1 cellular context compared by ENCODE assay signal in the genomic region with DNA sequence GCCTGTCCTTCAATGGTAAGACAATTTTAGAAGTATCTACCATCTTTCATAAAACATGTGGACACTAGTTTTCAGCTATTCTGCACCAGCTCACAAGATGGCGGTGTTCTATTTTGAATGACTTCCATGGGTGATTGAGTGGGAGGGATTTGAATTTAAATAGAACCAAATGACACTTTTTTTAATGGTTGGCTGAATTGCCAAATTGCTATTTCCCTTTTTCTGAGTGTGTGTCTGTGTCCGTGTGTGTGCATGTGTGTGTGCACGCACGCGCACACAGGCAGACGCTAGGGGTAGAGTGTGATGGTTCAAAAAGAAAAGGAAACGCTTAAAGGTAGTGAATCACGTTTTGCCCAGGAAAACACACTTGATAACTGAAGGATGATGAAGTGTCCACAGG.
TF ChIP-seq lines count a peak whose summit lies in the region.

No MANE protein-coding gene starts in this region.

TF ChIP-seq in GM12878, 131 proteins besides CTCF, POLR2A, EP300 and RAD21 (continued from another document):
- TF ChIP-seq, protein P1, sequence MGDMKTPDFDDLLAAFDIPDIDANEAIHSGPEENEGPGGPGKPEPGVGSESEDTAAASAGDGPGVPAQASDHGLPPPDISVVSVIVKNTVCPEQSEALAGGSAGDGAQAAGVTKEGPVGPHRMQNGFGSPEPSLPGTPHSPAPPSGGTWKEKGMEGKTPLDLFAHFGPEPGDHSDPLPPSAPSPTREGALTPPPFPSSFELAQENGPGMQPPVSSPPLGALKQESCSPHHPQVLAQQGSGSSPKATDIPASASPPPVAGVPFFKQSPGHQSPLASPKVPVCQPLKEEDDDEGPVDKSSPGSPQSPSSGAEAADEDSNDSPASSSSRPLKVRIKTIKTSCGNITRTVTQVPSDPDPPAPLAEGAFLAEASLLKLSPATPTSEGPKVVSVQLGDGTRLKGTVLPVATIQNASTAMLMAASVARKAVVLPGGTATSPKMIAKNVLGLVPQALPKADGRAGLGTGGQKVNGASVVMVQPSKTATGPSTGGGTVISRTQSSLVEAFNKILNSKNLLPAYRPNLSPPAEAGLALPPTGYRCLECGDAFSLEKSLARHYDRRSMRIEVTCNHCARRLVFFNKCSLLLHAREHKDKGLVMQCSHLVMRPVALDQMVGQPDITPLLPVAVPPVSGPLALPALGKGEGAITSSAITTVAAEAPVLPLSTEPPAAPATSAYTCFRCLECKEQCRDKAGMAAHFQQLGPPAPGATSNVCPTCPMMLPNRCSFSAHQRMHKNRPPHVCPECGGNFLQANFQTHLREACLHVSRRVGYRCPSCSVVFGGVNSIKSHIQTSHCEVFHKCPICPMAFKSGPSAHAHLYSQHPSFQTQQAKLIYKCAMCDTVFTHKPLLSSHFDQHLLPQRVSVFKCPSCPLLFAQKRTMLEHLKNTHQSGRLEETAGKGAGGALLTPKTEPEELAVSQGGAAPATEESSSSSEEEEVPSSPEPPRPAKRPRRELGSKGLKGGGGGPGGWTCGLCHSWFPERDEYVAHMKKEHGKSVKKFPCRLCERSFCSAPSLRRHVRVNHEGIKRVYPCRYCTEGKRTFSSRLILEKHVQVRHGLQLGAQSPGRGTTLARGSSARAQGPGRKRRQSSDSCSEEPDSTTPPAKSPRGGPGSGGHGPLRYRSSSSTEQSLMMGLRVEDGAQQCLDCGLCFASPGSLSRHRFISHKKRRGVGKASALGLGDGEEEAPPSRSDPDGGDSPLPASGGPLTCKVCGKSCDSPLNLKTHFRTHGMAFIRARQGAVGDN (IDR thresholded peaks at IDR 0.05): no peak
- TF ChIP-seq, protein P2, sequence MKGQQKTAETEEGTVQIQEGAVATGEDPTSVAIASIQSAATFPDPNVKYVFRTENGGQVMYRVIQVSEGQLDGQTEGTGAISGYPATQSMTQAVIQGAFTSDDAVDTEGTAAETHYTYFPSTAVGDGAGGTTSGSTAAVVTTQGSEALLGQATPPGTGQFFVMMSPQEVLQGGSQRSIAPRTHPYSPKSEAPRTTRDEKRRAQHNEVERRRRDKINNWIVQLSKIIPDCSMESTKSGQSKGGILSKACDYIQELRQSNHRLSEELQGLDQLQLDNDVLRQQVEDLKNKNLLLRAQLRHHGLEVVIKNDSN (IDR thresholded peaks at IDR 0.05; ENCODE audit: borderline replicate concordance, extremely low read length, insufficient read depth, low read depth, low read length): no peak
- TF ChIP-seq GATAD2B (conservative IDR thresholded peaks at IDR 0.05; ENCODE audit: low read depth): no peak
- 0 out of 2 replicates have a peak, but pooled peaks have one; percentile 14 for TF ChIP-seq SPI1 (IDR thresholded peaks at IDR 0.05; ENCODE audit: borderline replicate concordance, insufficient read depth, low read depth, low read length)
- 0 out of 4 replicates have a peak, but pooled peaks of 1 of the 2 experiments have one; percentile 56 for TF ChIP-seq BHLHE40 (IDR thresholded peaks at IDR 0.05; ENCODE audit: borderline replicate concordance in 1 of 2, low read depth in 2 of 2, low read length in 1 of 2)
- TF ChIP-seq BCLAF1 (IDR thresholded peaks at IDR 0.05): no peak
- TF ChIP-seq, protein P3, sequence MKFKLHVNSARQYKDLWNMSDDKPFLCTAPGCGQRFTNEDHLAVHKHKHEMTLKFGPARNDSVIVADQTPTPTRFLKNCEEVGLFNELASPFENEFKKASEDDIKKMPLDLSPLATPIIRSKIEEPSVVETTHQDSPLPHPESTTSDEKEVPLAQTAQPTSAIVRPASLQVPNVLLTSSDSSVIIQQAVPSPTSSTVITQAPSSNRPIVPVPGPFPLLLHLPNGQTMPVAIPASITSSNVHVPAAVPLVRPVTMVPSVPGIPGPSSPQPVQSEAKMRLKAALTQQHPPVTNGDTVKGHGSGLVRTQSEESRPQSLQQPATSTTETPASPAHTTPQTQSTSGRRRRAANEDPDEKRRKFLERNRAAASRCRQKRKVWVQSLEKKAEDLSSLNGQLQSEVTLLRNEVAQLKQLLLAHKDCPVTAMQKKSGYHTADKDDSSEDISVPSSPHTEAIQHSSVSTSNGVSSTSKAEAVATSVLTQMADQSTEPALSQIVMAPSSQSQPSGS (IDR thresholded peaks at IDR 0.05; ENCODE audit: low read length): no peak
- TF ChIP-seq LARP7 (IDR thresholded peaks at IDR 0.05): no peak
- TF ChIP-seq NFXL1 (IDR thresholded peaks at IDR 0.05; ENCODE audit: borderline replicate concordance): no peak
- 0 out of 4 replicates have a peak, but pooled peaks of 1 of the 2 experiments have one; percentile 25 for TF ChIP-seq IKZF2 (IDR thresholded peaks at IDR 0.05)
- no peak for TF ChIP-seq HDAC6 (IDR thresholded peaks at IDR 0.05; ENCODE audit: unreplicated experiment)
- TF ChIP-seq, protein P4, sequence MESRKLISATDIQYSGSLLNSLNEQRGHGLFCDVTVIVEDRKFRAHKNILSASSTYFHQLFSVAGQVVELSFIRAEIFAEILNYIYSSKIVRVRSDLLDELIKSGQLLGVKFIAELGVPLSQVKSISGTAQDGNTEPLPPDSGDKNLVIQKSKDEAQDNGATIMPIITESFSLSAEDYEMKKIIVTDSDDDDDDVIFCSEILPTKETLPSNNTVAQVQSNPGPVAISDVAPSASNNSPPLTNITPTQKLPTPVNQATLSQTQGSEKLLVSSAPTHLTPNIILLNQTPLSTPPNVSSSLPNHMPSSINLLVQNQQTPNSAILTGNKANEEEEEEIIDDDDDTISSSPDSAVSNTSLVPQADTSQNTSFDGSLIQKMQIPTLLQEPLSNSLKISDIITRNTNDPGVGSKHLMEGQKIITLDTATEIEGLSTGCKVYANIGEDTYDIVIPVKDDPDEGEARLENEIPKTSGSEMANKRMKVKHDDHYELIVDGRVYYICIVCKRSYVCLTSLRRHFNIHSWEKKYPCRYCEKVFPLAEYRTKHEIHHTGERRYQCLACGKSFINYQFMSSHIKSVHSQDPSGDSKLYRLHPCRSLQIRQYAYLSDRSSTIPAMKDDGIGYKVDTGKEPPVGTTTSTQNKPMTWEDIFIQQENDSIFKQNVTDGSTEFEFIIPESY (IDR thresholded peaks at IDR 0.05): no peak
- peak; percentile 46; the same call in 1 of the 2 replicates for TF ChIP-seq NBN (IDR thresholded peaks at IDR 0.05)
- TF ChIP-seq MEF2B (IDR thresholded peaks at IDR 0.05; ENCODE audit: partially characterized antibody, poor library complexity, severe bottlenecking): no peak
- TF ChIP-seq WRNIP1 (IDR thresholded peaks at IDR 0.05; ENCODE audit: borderline replicate concordance, low read depth, low read length): no peak
- TF ChIP-seq FOXK2 (IDR thresholded peaks at IDR 0.05): no peak
- peak; percentile 56; the same call in 1 of the 2 replicates for TF ChIP-seq ZNF384 (IDR thresholded peaks at IDR 0.05; ENCODE audit: borderline replicate concordance, low read depth, low read length)
- TF ChIP-seq TARDBP (IDR thresholded peaks at IDR 0.05; ENCODE audit: borderline replicate concordance): no peak
- no peak for TF ChIP-seq CBX3 (IDR thresholded peaks at IDR 0.05; ENCODE audit: borderline replicate concordance, low read depth)
- TF ChIP-seq, protein P5, sequence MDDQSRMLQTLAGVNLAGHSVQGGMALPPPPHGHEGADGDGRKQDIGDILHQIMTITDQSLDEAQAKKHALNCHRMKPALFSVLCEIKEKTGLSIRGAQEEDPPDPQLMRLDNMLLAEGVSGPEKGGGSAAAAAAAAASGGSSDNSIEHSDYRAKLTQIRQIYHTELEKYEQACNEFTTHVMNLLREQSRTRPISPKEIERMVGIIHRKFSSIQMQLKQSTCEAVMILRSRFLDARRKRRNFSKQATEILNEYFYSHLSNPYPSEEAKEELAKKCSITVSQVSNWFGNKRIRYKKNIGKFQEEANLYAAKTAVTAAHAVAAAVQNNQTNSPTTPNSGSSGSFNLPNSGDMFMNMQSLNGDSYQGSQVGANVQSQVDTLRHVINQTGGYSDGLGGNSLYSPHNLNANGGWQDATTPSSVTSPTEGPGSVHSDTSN (IDR thresholded peaks at IDR 0.05; ENCODE audit: insufficient replicate concordance, low read depth, low read length): no peak
- TF ChIP-seq PAX8 (IDR thresholded peaks at IDR 0.05): no peak
- 0 out of 2 replicates have a peak, but pooled peaks have one; percentile 37 for TF ChIP-seq MXI1 (IDR thresholded peaks at IDR 0.05; ENCODE audit: low read depth, low read length)
- no peak for TF ChIP-seq ZNF622 (IDR thresholded peaks at IDR 0.05)
- TF ChIP-seq NR2F1 (conservative IDR thresholded peaks at IDR 0.05): 0 out of 2 replicates have a peak, but pooled peaks have one; percentile 14
TF ChIP-seq in GM12878: peak in this region for 11.
